In genomic region chr3:39208463-39209055, GRCh38 we compare ENCODE assay signal across 8 cellular contexts. TPM values are rescaled to one million over a fixed set of nuclear protein-coding genes. Genes with fewer than 3 reads are reported as not detected.
DNase-seq lines count a peak whose midpoint lies in the region; ATAC-seq and TF ChIP-seq lines count a peak whose summit lies in the region.

No MANE protein-coding gene starts in this region.

- TF ChIP-seq POLR2A in testis (IDR thresholded peaks at IDR 0.05) = no peak

- WGBS in testis, 2 donors = 56 to 58% methylated on average over 7 of the region's 7 CpGs

- H3K9ac ChIP-seq in colonic mucosa (ENCODE audit: low read depth in 2 of 2, low read length in 2 of 2) = no peak overlapping the region

- H3K36me3 ChIP-seq in HAP-1 (replicated peaks) = no peaks in the 10 kb centered on the region
- no peaks in the 10 kb centered on the region for H3K36me3 ChIP-seq in colonic mucosa
- H3K36me3 ChIP-seq in left lung = no peaks in the 10 kb centered on the region
- H3K36me3 ChIP-seq in testis (ENCODE audit: low read depth, missing control alignments) = no peaks in the 10 kb centered on the region

- TF ChIP-seq CTCF in colonic mucosa (IDR thresholded peaks at IDR 0.05) = peak; percentile 40
- TF ChIP-seq CTCF in left lung (IDR thresholded peaks at IDR 0.05) = peak; percentile 46 to 51
- peak in 2 of 3 experiments; percentile 36 to 44 for TF ChIP-seq CTCF in testis (IDR thresholded peaks at IDR 0.05)

- peaks cover 2% of the 10 kb centered on the region; the same call in 1 of the 2 replicates for H3K9me3 ChIP-seq in HAP-1
- H3K9me3 ChIP-seq in colonic mucosa = no peaks in the 10 kb centered on the region
- H3K9me3 ChIP-seq in left lung = peaks cover 0 to 3% of the 10 kb centered on the region in 2 donors
- H3K9me3 ChIP-seq in testis = no peaks in the 10 kb centered on the region

- H3K4me1 ChIP-seq in HAP-1 (peaks cover 12% of the 10 kb centered on the region), colonic mucosa (no peaks in the 10 kb centered on the region), left lung (peaks cover 0 to 15% of the 10 kb centered on the region in 2 donors), testis (no peaks in the 10 kb centered on the region)

- H3K27ac ChIP-seq in colonic mucosa (no peak overlapping the region), left lung (peak overlapping the region in 1 of 2 donors; percentile 16), testis (no peak overlapping the region)

- ATAC-seq in left lung = peak; percentile 86
- no peak for ATAC-seq in GM21723 (IDR thresholded peaks at IDR 0.05; ENCODE audit: unreplicated experiment)

- in situ Hi-C loops in HAP-1 (cut with MboI; ENCODE audit: low sequenced_read_pairs) = no loop called here

- peaks cover 6% of the 10 kb centered on the region; the same call in 1 of the 2 replicates for H3K27me3 ChIP-seq in HAP-1 (ENCODE audit: low read depth)
- no peaks in the 10 kb centered on the region for H3K27me3 ChIP-seq in colonic mucosa
- no peaks in the 10 kb centered on the region for H3K27me3 ChIP-seq in left lung
- H3K27me3 ChIP-seq in testis = no peaks in the 10 kb centered on the region

- no peak overlapping the region for H3K4me3 ChIP-seq in HAP-1
- H3K4me3 ChIP-seq in colonic mucosa = no peak overlapping the region
- H3K4me3 ChIP-seq in left lung = no peak overlapping the region
- no peak overlapping the region for H3K4me3 ChIP-seq in testis

- intact Hi-C loops in colonic mucosa (cut with DNase I) = loop anchor here (5.0 kb wide), 1 partner anchor 79 kb away; no protein-coding TSS in a partner anchor
- intact Hi-C loops in left lung (cut with DNase I) = loop anchor here in 1 of 2 donors (5.0 kb wide), 1 partner anchor 74 kb away; the partner anchor contains the start of gene CX3CR1
- intact Hi-C loops in testis (cut with DNase I; ENCODE audit: low total_unique reads) = no loop called here

- DNase-seq in DMS114 treated with DMSO at 0.1 percent for 48 hours (lab: John Stamatoyannopoulos, UW; ENCODE audit: unreplicated experiment) (peak; percentile 30), HAP-1 (ENCODE audit: low spot score in 2 of 2) (peak; percentile 60 to 67), RKO (ENCODE audit: low spot score) (peak; percentile 68), colonic mucosa (peak; percentile 73), left lung (peak in 1 of 2 donors; percentile 61), testis (peak; percentile 57), NCI-H774 (lab: John Stamatoyannopoulos, UW) (no peak)

RNA-seq across cellular contexts. Expression of gene XIRP1, which starts 16.2 kb away (rescaled TPM):
- not detected for total RNA-seq in colonic mucosa
- under 1 TPM; 0.09 to 0.18 TPM for total RNA-seq in left lung
- under 1 TPM; 0.24 to 0.37 TPM for total RNA-seq in testis
- 2.8 TPM for polyA plus RNA-seq in testis (ENCODE audit: insufficient read depth, low read depth, low replicate concordance)

RNA-seq across cellular contexts. Expression of gene CSRNP1, which starts 55.2 kb away (rescaled TPM):
- 10 to 100 TPM; 11.2 to 26.6 TPM for total RNA-seq in colonic mucosa
- 10 to 100 TPM; 24.1 to 33.7 TPM for total RNA-seq in left lung
- 10 to 100 TPM; 27.0 to 30.4 TPM for total RNA-seq in testis
- polyA plus RNA-seq in testis (ENCODE audit: insufficient read depth, low read depth, low replicate concordance) = 20.4 TPM
